16 cellular contexts compared by ENCODE assay signal in genomic region chr2:108970369-108970768, GRCh38. TPM values are rescaled to one million over a fixed set of nuclear protein-coding genes. Genes with fewer than 3 reads are reported as not detected.
DNase-seq lines count a peak whose midpoint lies in the region; ATAC-seq and TF ChIP-seq lines count a peak whose summit lies in the region.
"Had no signal": no experiment of that assay in that cellular context is flagged by ENCODE, and none has a peak within 500 bp of the region (broad histone marks: within the 10 kb centered on the region; RNA-seq: fewer than 3 reads in every experiment).

No MANE protein-coding gene starts in this region.

- no peak overlapping the region for H3K4me3 ChIP-seq in esophagus (ENCODE audit: low read depth in 1 of 2, low read length in 2 of 2)
- H3K4me3 ChIP-seq in naive thymus-derived CD4-positive, alpha-beta T cell (ENCODE audit: low read length), result no peak overlapping the region
- no peak overlapping the region for H3K4me3 ChIP-seq in stomach
- H3K4me3 ChIP-seq in tibial nerve, result no peak overlapping the region
- H3K4me3 ChIP-seq: HAP-1 had no signal

- H3K27ac ChIP-seq in CD4-positive, alpha-beta T cell (ENCODE audit: low read depth, low read length), result no peak overlapping the region
- H3K27ac ChIP-seq in esophagus (ENCODE audit: low read depth in 2 of 2, low read length in 1 of 2) (peak overlapping the region; percentile 44 to 77), stomach (no peak overlapping the region), tibial nerve (no peak overlapping the region)
- H3K27ac ChIP-seq in naive thymus-derived CD4-positive, alpha-beta T cell (ENCODE audit: low read depth, low read length), result no peak overlapping the region
- H3K27ac ChIP-seq: C4-2B had no signal

- no peaks in the 10 kb centered on the region for H3K27me3 ChIP-seq in CD4-positive, alpha-beta T cell (ENCODE audit: control insufficient read depth, insufficient read depth, low read length)
- no peaks in the 10 kb centered on the region for H3K27me3 ChIP-seq in esophagus (ENCODE audit: control insufficient read depth in 1 of 2, insufficient read depth in 2 of 2, low read length in 2 of 2)
- no peaks in the 10 kb centered on the region for H3K27me3 ChIP-seq in naive thymus-derived CD4-positive, alpha-beta T cell (ENCODE audit: control insufficient read depth in 2 of 2, insufficient read depth in 2 of 2, low read length in 2 of 2)
- no peaks in the 10 kb centered on the region for H3K27me3 ChIP-seq in stomach
- no peaks in the 10 kb centered on the region for H3K27me3 ChIP-seq in tibial nerve
- H3K27me3 ChIP-seq: BE2C had no signal

- no peak for TF ChIP-seq EP300 in stomach (IDR thresholded peaks at IDR 0.05)
- TF ChIP-seq EP300 in tibial nerve (IDR thresholded peaks at IDR 0.05), result no peak

- H3K36me3 ChIP-seq in esophagus (ENCODE audit: control insufficient read depth in 2 of 2, insufficient read depth in 2 of 2, low read length in 1 of 2), result no peaks in the 10 kb centered on the region
- H3K36me3 ChIP-seq in naive thymus-derived CD4-positive, alpha-beta T cell (ENCODE audit: control insufficient read depth in 2 of 3, insufficient read depth in 3 of 3, low read length in 3 of 3), result peaks cover 0 to 4% (median 0%) of the 10 kb centered on the region in 3 experiments
- H3K36me3 ChIP-seq in stomach, result no peaks in the 10 kb centered on the region
- H3K36me3 ChIP-seq in tibial nerve, result no peaks in the 10 kb centered on the region
- H3K36me3 ChIP-seq: BE2C, HAP-1 had no signal

- POLR2A ChIA-PET in CD4-positive, alpha-beta T cell (lab: Charles Lee), result interaction anchor here (2.8 kb wide), 1 partner anchor 61 kb away, joined by 12 read pairs; no protein-coding TSS in a partner anchor
- POLR2A ChIA-PET in naive thymus-derived CD4-positive, alpha-beta T cell (lab: Charles Lee), result interaction anchor here (1.0 to 1.7 kb wide), 2 partner anchors 19 to 61 kb away, joined by 4 to 5 read pairs; partner anchors contain the start of gene EDAR
- POLR2A ChIA-PET in naive thymus-derived CD8-positive, alpha-beta T cell (lab: Charles Lee), result interaction anchor here (0.6 to 1.7 kb wide), 3 partner anchors 19 to 61 kb away, joined by 3 to 9 read pairs (median 3); no protein-coding TSS in a partner anchor

- no peak for DNase-seq in CD4-positive, alpha-beta T cell
- DNase-seq in LoVo (ENCODE audit: low spot score) (peak; percentile 22), posterior cingulate gyrus (no peak), stomach (no peak), tibial nerve (ENCODE audit: low spot score in 2 of 2) (no peak)
- DNase-seq in naive thymus-derived CD4-positive, alpha-beta T cell, result no peak
- DNase-seq in naive thymus-derived CD8-positive, alpha-beta T cell, result no peak
- DNase-seq: BE2C, DMS 273 treated with DMSO at 0.1 percent for 48 hours had no signal

- no peak for ATAC-seq in CD4-positive, alpha-beta T cell (ENCODE audit: poor library complexity)
- ATAC-seq in naive thymus-derived CD4-positive, alpha-beta T cell, result no peak
- no peak for ATAC-seq in naive thymus-derived CD8-positive, alpha-beta T cell

- H3K4me1 Mint-ChIP-seq in CD4-positive, alpha-beta T cell (ENCODE audit: low read depth), result peaks cover 90% of the 10 kb centered on the region
- peaks cover 21 to 98% (median 90%) of the 10 kb centered on the region in 7 donors for H3K4me1 Mint-ChIP-seq in naive thymus-derived CD4-positive, alpha-beta T cell
- peaks cover 45 to 88% (median 73%) of the 10 kb centered on the region in 4 donors for H3K4me1 Mint-ChIP-seq in naive thymus-derived CD8-positive, alpha-beta T cell

- intact Hi-C loops in CD4-positive, alpha-beta T cell (cut with DNase I, micrococcal nuclease), result no loop called here
- intact Hi-C loops in naive thymus-derived CD4-positive, alpha-beta T cell (cut with micrococcal nuclease), result no loop called here
- intact Hi-C loops in posterior cingulate gyrus (cut with DNase I) (no loop called here), stomach (cut with DNase I; ENCODE audit: low total_unique reads) (no loop called here)

- no peaks in the 10 kb centered on the region for H3K9me3 ChIP-seq in CD4-positive, alpha-beta T cell (ENCODE audit: control insufficient read depth, low read length)
- H3K9me3 ChIP-seq in esophagus (ENCODE audit: control insufficient read depth in 2 of 2, insufficient read depth in 1 of 2, low read depth in 1 of 2, low read length in 1 of 2), result no peaks in the 10 kb centered on the region
- H3K9me3 ChIP-seq in naive thymus-derived CD4-positive, alpha-beta T cell (ENCODE audit: control insufficient read depth in 2 of 3, low read length in 3 of 3), result no peaks in the 10 kb centered on the region
- no peaks in the 10 kb centered on the region for H3K9me3 ChIP-seq in stomach
- H3K9me3 ChIP-seq in tibial nerve, result no peaks in the 10 kb centered on the region
- H3K9me3 ChIP-seq: BE2C, HAP-1 had no signal

- H3K27me3 Mint-ChIP-seq in CD4-positive, alpha-beta T cell, result no peaks in the 10 kb centered on the region
- H3K27me3 Mint-ChIP-seq in naive thymus-derived CD4-positive, alpha-beta T cell, result no peaks in the 10 kb centered on the region
- H3K27me3 Mint-ChIP-seq in naive thymus-derived CD8-positive, alpha-beta T cell, result no peaks in the 10 kb centered on the region

- peaks cover 2 to 21% of the 10 kb centered on the region in 2 donors for H3K4me1 ChIP-seq in esophagus (ENCODE audit: control insufficient read depth in 2 of 2, insufficient read depth in 2 of 2, low read length in 1 of 2)
- peaks cover 10 to 66% of the 10 kb centered on the region in 2 donors for H3K4me1 ChIP-seq in naive thymus-derived CD4-positive, alpha-beta T cell (ENCODE audit: control insufficient read depth in 2 of 2, insufficient read depth in 2 of 2, low read length in 2 of 2)
- H3K4me1 ChIP-seq in stomach, result peaks cover 0 to 12% (median 2%) of the 10 kb centered on the region in 4 donors
- H3K4me1 ChIP-seq in tibial nerve, result peaks cover 0 to 4% (median 0%) of the 10 kb centered on the region in 4 donors
- H3K4me1 ChIP-seq: BE2C, HAP-1 had no signal

- no peak for TF ChIP-seq POLR2A in stomach (IDR thresholded peaks at IDR 0.05)
- TF ChIP-seq POLR2A in tibial nerve (IDR thresholded peaks at IDR 0.05), result no peak

- H3K27ac Mint-ChIP-seq in CD4-positive, alpha-beta T cell, result peak overlapping the region; percentile 40
- peak overlapping the region; percentile 7 to 91 (median 62) for H3K27ac Mint-ChIP-seq in naive thymus-derived CD4-positive, alpha-beta T cell
- H3K27ac Mint-ChIP-seq in naive thymus-derived CD8-positive, alpha-beta T cell, result peak overlapping the region in 3 of 10 donors; percentile 20 to 65 (median 60)

- CTCF ChIA-PET in CD4-positive, alpha-beta T cell (lab: Charles Lee), result no interaction called here
- CTCF ChIA-PET in naive thymus-derived CD4-positive, alpha-beta T cell (lab: Charles Lee), result interaction anchor here (1.4 kb wide), 1 partner anchor 17 kb away, joined by 8 read pairs; no protein-coding TSS in a partner anchor

- H3K4me3 Mint-ChIP-seq in CD4-positive, alpha-beta T cell, result no peak overlapping the region
- H3K4me3 Mint-ChIP-seq in naive thymus-derived CD4-positive, alpha-beta T cell, result peak overlapping the region in 5 of 10 donors; percentile 15 to 79 (median 31)
- H3K4me3 Mint-ChIP-seq in naive thymus-derived CD8-positive, alpha-beta T cell, result peak overlapping the region in 1 of 10 donors; percentile 19

- TF ChIP-seq CTCF in CD4-positive, alpha-beta T cell (IDR thresholded peaks at IDR 0.05), result no peak
- TF ChIP-seq CTCF in stomach (IDR thresholded peaks at IDR 0.05) (no peak), tibial nerve (IDR thresholded peaks at IDR 0.05) (no peak)

- peaks cover 2% of the 10 kb centered on the region for H3K36me3 Mint-ChIP-seq in CD4-positive, alpha-beta T cell (ENCODE audit: low read depth)
- peaks cover 0 to 11% (median 0%) of the 10 kb centered on the region in 5 donors for H3K36me3 Mint-ChIP-seq in naive thymus-derived CD4-positive, alpha-beta T cell
- peaks cover 0 to 4% (median 0%) of the 10 kb centered on the region in 3 donors for H3K36me3 Mint-ChIP-seq in naive thymus-derived CD8-positive, alpha-beta T cell

- WGBS in esophagus, 2 donors, result 68 to 79% methylated on average over 1 of the region's 1 CpG
- 36 to 76% (median 59%) methylated on average over 1 of the region's 1 CpG for WGBS in stomach, 5 donors
- 68 to 85% methylated on average over 1 of the region's 1 CpG for WGBS in tibial nerve, 2 donors

- no peaks in the 10 kb centered on the region for H3K9me3 Mint-ChIP-seq in CD4-positive, alpha-beta T cell
- no peaks in the 10 kb centered on the region for H3K9me3 Mint-ChIP-seq in naive thymus-derived CD4-positive, alpha-beta T cell
- no peaks in the 10 kb centered on the region for H3K9me3 Mint-ChIP-seq in naive thymus-derived CD8-positive, alpha-beta T cell

RNA-seq across cellular contexts. Expression of gene EDAR, which starts 18.7 kb away (rescaled TPM):
- 10 to 100 TPM in 1 of 2 experiments, 1 to 10 TPM in 1; 9.4 to 10.3 TPM for total RNA-seq in CD4-positive, alpha-beta T cell
- polyA plus RNA-seq in esophagus (1 to 10 TPM; 1.3 to 2.3 TPM), stomach (under 1 TPM in 1 of 3 donors, not detected in 2; 0.93 TPM)
- total RNA-seq in naive thymus-derived CD4-positive, alpha-beta T cell, result 10 to 100 TPM in 4 of 5 experiments, under 1 TPM in 1; 0.17 to 26.8 (median 21.6) TPM
- polyA plus RNA-seq in naive thymus-derived CD4-positive, alpha-beta T cell, result 10 to 100 TPM; 11.9 to 24.3 TPM
- total RNA-seq in stomach (1 to 10 TPM in 1 of 5 donors, not detected in 4; 1.1 TPM), tibial nerve (under 1 TPM in 1 of 4 donors, not detected in 3; under 0.01 TPM)
- 10 to 100 TPM; 10.5 to 10.6 TPM for total RNA-seq in naive thymus-derived CD8-positive, alpha-beta T cell
- polyA plus RNA-seq in naive thymus-derived CD8-positive, alpha-beta T cell, result 10 to 100 TPM in 1 of 3 donors, 1 to 10 TPM in 2; 2.8 to 11.8 (median 5.4) TPM
- total RNA-seq: A172, Daoy, H1, HT1080 had no signal
- polyA plus RNA-seq: H1 had no signal

Comparison
In these comparisons a context has a peak if more than half of its experiments do, and no peak if none do; other contexts are left out.
1. H3K27ac ChIP-seq: peak in esophagus (2 of 2); none in CD4-positive, alpha-beta T cell (single experiment), naive thymus-derived CD4-positive, alpha-beta T cell (single experiment), stomach (0 of 5) and tibial nerve (0 of 4).